ENCODE assay signal across 34 cellular contexts in genomic region chr7:92006046-92006445, GRCh38.
"Had no signal": no experiment of that assay in that cellular context is flagged by ENCODE, and none has a peak within 500 bp of the region (broad histone marks: within the 10 kb centered on the region; RNA-seq: fewer than 3 reads in every experiment).

No MANE protein-coding gene starts in this region.

- H3K9me3 ChIP-seq: MG63 had no signal

- DNase-seq: Karpas-422, Kasumi-1, MG63, MM.1S, MV-4-11, NCI-H1048, NCI-H1092, NCI-H1092 treated with DMSO at 0.1 percent for 48 hours, NCI-H1105, NCI-H1105 treated with DMSO at 0.1 percent for 48 hours, NCI-H1417, NCI-H1417 treated with DMSO at 0.1 percent for 48 hours, NCI-H1436, NCI-H1436 treated with DMSO at 0.1 percent for 48 hours, NCI-H146, NCI-H1694, NCI-H1694 treated with DMSO at 0.1 percent for 48 hours, NCI-H187, NCI-H187 treated with DMSO at 0.1 percent for 48 hours, NCI-H1930, NCI-H2029, NCI-H2029 treated with DMSO at 0.1 percent for 48 hours, NCI-H2081, NCI-H2081 treated with DMSO at 0.1 percent for 48 hours, NCI-H2107, NCI-H2171, NCI-H2171 treated with DMSO at 0.1 percent for 48 hours, NCI-H2227 treated with DMSO at 0.1 percent for 48 hours, NCI-H226, NCI-H345, NCI-H446, NCI-H446 treated with DMSO at 0.1 percent for 48 hours, NCI-H510A, NCI-H510A treated with DMSO at 0.1 percent for 48 hours had no signal

- H3K27me3 ChIP-seq: MG63 had no signal

- H3K4me3 ChIP-seq: MG63 had no signal
